ENCODE assay signal across 1 cellular context in the genomic region with DNA sequence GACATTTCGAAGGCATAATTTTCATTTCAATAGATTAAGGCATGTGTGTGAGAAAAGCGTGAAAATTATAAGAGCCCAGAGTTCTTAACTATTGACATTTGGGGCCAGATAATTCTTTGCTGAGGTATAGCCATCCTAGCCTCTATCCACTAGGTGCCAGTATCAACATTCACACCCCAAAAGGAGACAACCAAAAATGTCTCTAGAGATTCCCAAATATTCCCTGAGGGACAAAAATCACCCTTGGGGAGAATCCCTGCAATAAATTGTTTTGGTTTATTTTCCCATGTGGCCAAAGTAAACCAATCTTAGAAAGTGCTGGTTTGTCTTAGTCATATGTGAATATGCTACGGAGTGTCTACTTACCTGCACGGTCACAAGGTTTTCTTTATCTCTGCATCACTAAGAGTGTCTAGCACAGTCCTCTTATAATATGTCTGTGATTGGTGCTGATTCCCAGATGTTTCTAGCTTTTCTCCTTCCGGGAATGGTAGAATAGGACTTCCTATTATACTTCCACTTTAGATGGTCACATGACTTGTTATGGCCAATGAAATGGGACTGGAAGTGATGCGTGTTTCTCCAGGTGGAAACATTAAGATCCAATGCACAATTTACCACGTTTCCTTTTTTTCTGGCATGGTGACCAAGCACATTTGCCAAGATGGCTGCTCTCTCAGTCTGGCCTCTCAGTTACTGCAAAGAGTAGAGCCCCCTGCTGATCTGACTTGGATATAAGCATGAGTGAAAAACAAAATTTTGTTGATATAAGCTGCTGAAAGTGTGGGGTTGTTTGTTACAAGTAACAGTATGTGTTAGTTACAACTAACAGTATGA.
TF ChIP-seq lines count a peak whose summit lies in the region.

No MANE protein-coding gene starts in this region.

TF ChIP-seq in GM23338, 12 proteins besides CTCF, POLR2A, EP300 and RAD21 (continued from another document):
- TF ChIP-seq REST (IDR thresholded peaks at IDR 0.05; ENCODE audit: unreplicated experiment) (no peak), ETS1 (IDR thresholded peaks at IDR 0.05) (no peak), POLR2AphosphoS5 (IDR thresholded peaks at IDR 0.05; ENCODE audit: low read depth) (no peak), NANOG (IDR thresholded peaks at IDR 0.05; ENCODE audit: borderline replicate concordance) (no peak)
